ENCODE assay signal across 1 cellular context in genomic region chr11:44806631-44807030, GRCh38.
TF ChIP-seq lines count a peak whose summit lies in the region.

No MANE protein-coding gene starts in this region.

TF ChIP-seq in GM23338, 12 proteins besides CTCF, POLR2A, EP300 and RAD21 (continued from another document):
- TF ChIP-seq ZNF462 (CRISPR knock-in tag; IDR thresholded peaks at IDR 0.05) (no peak), EZH2 (IDR thresholded peaks at IDR 0.05; ENCODE audit: low read depth, unreplicated experiment) (no peak), ETS1 (IDR thresholded peaks at IDR 0.05) (no peak), ZNF331 (CRISPR knock-in tag; IDR thresholded peaks at IDR 0.05; ENCODE audit: low read depth) (no peak), CREB1 (CRISPR knock-in tag; IDR thresholded peaks at IDR 0.05; ENCODE audit: low read depth) (no peak)
